ENCODE assay signal across 8 cellular contexts in the genomic region with DNA sequence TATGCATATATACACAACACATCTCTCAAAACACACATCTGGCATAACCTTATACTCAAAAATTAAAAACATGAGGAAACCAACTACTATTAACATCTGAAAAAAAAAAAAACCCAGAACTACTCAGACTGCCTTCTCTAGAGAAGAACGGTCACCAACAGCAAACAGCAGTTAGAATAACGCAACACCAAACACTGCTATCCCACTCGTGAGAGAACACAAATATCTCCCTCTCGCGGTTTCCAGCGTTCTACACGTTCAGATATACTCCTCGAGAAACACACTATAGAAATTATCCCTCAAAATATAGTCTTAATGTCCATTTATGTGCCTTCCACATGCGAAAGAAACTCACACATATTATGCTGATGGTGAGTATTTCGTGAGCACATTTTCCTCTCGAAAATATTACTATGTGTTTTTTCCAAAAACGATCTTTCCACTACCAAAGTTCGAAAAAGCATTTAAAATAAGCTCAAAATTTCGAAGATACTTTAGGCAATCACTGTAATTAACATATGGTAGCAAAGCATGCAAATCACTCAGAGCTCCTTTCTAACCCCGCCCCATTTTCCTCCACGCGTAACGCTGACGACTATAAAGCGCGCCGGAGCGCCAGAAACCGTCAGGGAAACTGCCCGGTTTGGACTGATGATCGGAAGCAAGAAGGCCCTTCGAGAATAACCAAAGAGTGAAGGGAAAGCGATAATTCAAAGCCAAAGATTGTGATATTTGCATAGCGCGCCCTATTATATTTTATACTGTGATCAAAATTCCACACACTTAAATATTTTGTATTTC.
DNase-seq lines count a peak whose midpoint lies in the region; ATAC-seq and TF ChIP-seq lines count a peak whose summit lies in the region.

No MANE protein-coding gene starts in this region.

- no peaks in the 10 kb centered on the region for H3K9me3 ChIP-seq in cardiac muscle cell (ENCODE audit: low read depth)
- H3K9me3 ChIP-seq in ovary, result no peaks in the 10 kb centered on the region
- no peaks in the 10 kb centered on the region for H3K9me3 ChIP-seq in thymus (ENCODE audit: control insufficient read depth)

- DNase-seq in GM10266 (ENCODE audit: extremely low spot score) (peak; percentile 84), NCI-H1092 (lab: John Stamatoyannopoulos, UW) (peak; percentile 93), SKM-1 (lab: John Stamatoyannopoulos, UW; ENCODE audit: unreplicated experiment) (peak; percentile 92), cardiac muscle cell (ENCODE audit: low read depth in 1 of 2, low spot score in 1 of 2) (peak; percentile 97 to 99), ovary (peak; percentile 92 to 96 (median 95))
- DNase-seq in activated naive CD8-positive, alpha-beta T cell treated with anti-CD3 and anti-CD28 coated beads, Interleukin-2, amount 50 U/mL, for 16 hours (ENCODE audit: low read depth, low spot score), result peak; percentile 82

- no peak for TF ChIP-seq EP300 in ovary (IDR thresholded peaks at IDR 0.05)

- H3K4me3 ChIP-seq in cardiac muscle cell, result peak overlapping the region; percentile 29
- peak overlapping the region; percentile 49 for H3K4me3 ChIP-seq in ovary
- H3K4me3 ChIP-seq in thymus (ENCODE audit: low read length), result peak overlapping the region; percentile 65

- peaks cover 10% of the 10 kb centered on the region for H3K4me1 ChIP-seq in cardiac muscle cell (ENCODE audit: low read depth)
- no peaks in the 10 kb centered on the region for H3K4me1 ChIP-seq in ovary (ENCODE audit: insufficient read depth)
- H3K4me1 ChIP-seq in thymus (ENCODE audit: control insufficient read depth, insufficient read depth, low read length), result no peaks in the 10 kb centered on the region

- no peaks in the 10 kb centered on the region for H3K27me3 ChIP-seq in cardiac muscle cell
- no peaks in the 10 kb centered on the region for H3K27me3 ChIP-seq in ovary
- H3K27me3 ChIP-seq in thymus (ENCODE audit: control insufficient read depth, insufficient read depth), result no peaks in the 10 kb centered on the region

- TF ChIP-seq CTCF in GM10266 (IDR thresholded peaks at IDR 0.05; ENCODE audit: control insufficient read depth, insufficient read depth, low read depth, missing control alignments) (peak; percentile 11), cardiac muscle cell (IDR thresholded peaks at IDR 0.05; ENCODE audit: low read depth, low read length) (peak; percentile 35), ovary (IDR thresholded peaks at IDR 0.05) (peak in 2 of 3 donors; percentile 18 to 19)

- H3K36me3 ChIP-seq in cardiac muscle cell (no peaks in the 10 kb centered on the region), ovary (no peaks in the 10 kb centered on the region), thymus (ENCODE audit: control insufficient read depth, insufficient read depth) (no peaks in the 10 kb centered on the region)

- peak; percentile 88 for ATAC-seq in HG02610 (IDR thresholded peaks at IDR 0.05; ENCODE audit: unreplicated experiment)

- H3K27ac ChIP-seq in cardiac muscle cell (peak overlapping the region; percentile 99), ovary (peak overlapping the region; percentile 79 to 83), thymus (ENCODE audit: low read depth) (peak overlapping the region; percentile 86)

- TF ChIP-seq POLR2A in ovary (IDR thresholded peaks at IDR 0.05), result peak; percentile 81

- WGBS in ovary, 3 donors, result 0% methylated on average over 30 of the region's 30 CpGs
- 1% methylated on average over 30 of the region's 30 CpGs for WGBS in thymus

- intact Hi-C loops in ovary (cut with DNase I), result loop anchor here in 1 of 4 donors (5.0 kb wide), 1 partner anchor 119 kb away; the partner anchor contains the start of gene MTMR4

Comparison
In these comparisons a context has a peak if more than half of its experiments do, and no peak if none do; other contexts are left out.
1. Peak in every context shown above with its lines: DNase-seq, ATAC-seq, H3K4me3 ChIP-seq and H3K27ac ChIP-seq.